In the genomic region with DNA sequence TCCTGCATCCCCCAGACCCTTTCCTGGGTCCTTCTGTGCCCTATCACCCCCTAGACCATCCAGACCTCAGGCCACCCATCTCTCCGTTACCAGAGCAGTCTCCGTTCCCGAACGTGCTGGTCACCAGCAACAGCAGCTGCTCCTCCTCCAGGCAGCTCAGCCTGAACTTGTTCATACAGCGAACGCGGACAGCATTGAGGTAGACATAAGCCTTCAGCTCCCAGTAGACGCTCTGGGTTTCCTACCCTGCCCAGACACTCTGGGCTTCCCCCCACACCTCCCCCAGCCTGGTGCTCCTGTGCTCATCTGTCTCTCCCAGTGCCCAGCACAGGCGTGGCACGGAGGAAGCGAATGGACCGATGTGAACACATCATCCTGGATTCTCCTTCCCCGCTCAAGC, we compare ENCODE assay signal across 22 cellular contexts.
"Had no signal": no experiment of that assay in that cellular context is flagged by ENCODE, and none has a peak within 500 bp of the region (broad histone marks: within the 10 kb centered on the region; RNA-seq: fewer than 3 reads in every experiment).

No MANE protein-coding gene starts in this region.

- H3K27me3 ChIP-seq: ascending aorta, heart right ventricle, ovary, right atrium auricular region, upper lobe of left lung had no signal

- DNase-seq: activated CD4-positive, alpha-beta T cell treated with anti-CD3 and anti-CD28 coated beads, Interleukin-2, amount 10 ng/mL, durations not matched to agents 7 days and 5 days; activated CD8-positive, alpha-beta T cell treated with anti-CD3 and anti-CD28 coated beads, Interleukin-2, amount 10 ng/mL, durations not matched to agents 7 days and 5 days; activated gamma-delta T cell; foreskin fibroblast; heart right ventricle; lower lobe of right lung; naive thymus-derived CD8-positive, alpha-beta T cell; ovary; psoas muscle; stimulated activated CD4-positive, alpha-beta T cell treated with anti-CD3 and anti-CD28 coated beads, Interleukin-12 subunit alpha, Interleukin-12 subunit beta, amount 100 ng/mL, for 4 hours; stimulated activated CD4-positive, alpha-beta T cell treated with anti-CD3 and anti-CD28 coated beads, Interleukin-4, amount 100 ng/mL, for 4 hours; stimulated activated naive CD8-positive, alpha-beta T cell treated with anti-CD3 and anti-CD28 coated beads, Interleukin-15, Interleukin-2, amounts not matched to agents 100 U/mL and 50 U/mL, for 24 hours; upper lobe of left lung had no signal

- H3K9me3 Mint-ChIP-seq: activated CD4-positive, alpha-beta T cell treated with anti-CD3 and anti-CD28 coated beads, Interleukin-2, amount 10 ng/mL, durations not matched to agents 7 days and 5 days; activated naive CD4-positive, alpha-beta T cell treated with anti-CD3 and anti-CD28 coated beads, Interleukin-2, amount 50 U/mL, for 24 hours; activated T-helper 1 cell treated with anti-CD3 and anti-CD28 coated beads, Interleukin-12 subunit alpha, Interleukin-12 subunit beta, Interleukin-2, Interleukin-4 antibody, amounts not matched to agents 30 ng/mL and 10 ng/mL and 1 ng/mL, durations not matched to agents 14 hours and 24 hours and 36 hours; central memory CD8-positive, alpha-beta T cell; naive thymus-derived CD8-positive, alpha-beta T cell had no signal

- H3K4me3 Mint-ChIP-seq: activated CD4-positive, alpha-beta T cell treated with anti-CD3 and anti-CD28 coated beads, Interleukin-2, amount 10 ng/mL, durations not matched to agents 7 days and 5 days; activated CD8-positive, alpha-beta T cell treated with anti-CD3 and anti-CD28 coated beads, Interleukin-2, amount 10 ng/mL, durations not matched to agents 7 days and 5 days; activated naive CD4-positive, alpha-beta T cell treated with anti-CD3 and anti-CD28 coated beads, Interleukin-2, amount 50 U/mL, for 24 hours; activated T-helper 1 cell treated with anti-CD3 and anti-CD28 coated beads, Interleukin-12 subunit alpha, Interleukin-12 subunit beta, Interleukin-2, Interleukin-4 antibody, amounts not matched to agents 30 ng/mL and 10 ng/mL and 1 ng/mL, durations not matched to agents 14 hours and 24 hours and 36 hours; central memory CD8-positive, alpha-beta T cell; naive thymus-derived CD8-positive, alpha-beta T cell had no signal

- ATAC-seq: activated CD4-positive, CD25-positive, alpha-beta regulatory T cell treated with anti-CD3 and anti-CD28 coated beads, Interleukin-2, amount 50 U/mL, for 24 hours; activated CD8-positive, alpha-beta T cell treated with anti-CD3 and anti-CD28 coated beads, Interleukin-2, amount 10 ng/mL, durations not matched to agents 7 days and 5 days; heart right ventricle; left lobe of liver; lower lobe of right lung; naive thymus-derived CD8-positive, alpha-beta T cell; psoas muscle; stimulated activated naive CD8-positive, alpha-beta T cell treated with anti-CD3 and anti-CD28 coated beads, Interleukin-15, Interleukin-2, amounts not matched to agents 100 U/mL and 50 U/mL, for 24 hours had no signal

- H3K36me3 Mint-ChIP-seq: activated naive CD4-positive, alpha-beta T cell treated with anti-CD3 and anti-CD28 coated beads, Interleukin-2, amount 50 U/mL, for 24 hours; naive thymus-derived CD8-positive, alpha-beta T cell had no signal

- H3K4me1 ChIP-seq: ascending aorta, heart right ventricle, lower lobe of right lung, psoas muscle, right atrium auricular region, upper lobe of left lung had no signal

- H3K27ac ChIP-seq: ascending aorta, coronary artery, heart right ventricle, lower lobe of right lung, neutrophil, ovary, psoas muscle, right atrium auricular region, upper lobe of left lung had no signal

- H3K9me3 ChIP-seq: ascending aorta, heart right ventricle, lower lobe of right lung, neutrophil, ovary, psoas muscle, right atrium auricular region, upper lobe of left lung had no signal

- H3K4me3 ChIP-seq: ascending aorta, coronary artery, heart right ventricle, lower lobe of right lung, ovary, psoas muscle, right atrium auricular region, upper lobe of left lung had no signal

- H3K27me3 Mint-ChIP-seq: activated naive CD4-positive, alpha-beta T cell treated with anti-CD3 and anti-CD28 coated beads, Interleukin-2, amount 50 U/mL, for 24 hours; central memory CD8-positive, alpha-beta T cell; naive thymus-derived CD8-positive, alpha-beta T cell had no signal

- H3K27ac Mint-ChIP-seq: activated CD4-positive, alpha-beta T cell treated with anti-CD3 and anti-CD28 coated beads, Interleukin-2, amount 10 ng/mL, durations not matched to agents 7 days and 5 days; activated CD8-positive, alpha-beta T cell treated with anti-CD3 and anti-CD28 coated beads, Interleukin-2, amount 10 ng/mL, durations not matched to agents 7 days and 5 days; activated naive CD4-positive, alpha-beta T cell treated with anti-CD3 and anti-CD28 coated beads, Interleukin-2, amount 50 U/mL, for 24 hours; activated T-helper 1 cell treated with anti-CD3 and anti-CD28 coated beads, Interleukin-12 subunit alpha, Interleukin-12 subunit beta, Interleukin-2, Interleukin-4 antibody, amounts not matched to agents 30 ng/mL and 10 ng/mL and 1 ng/mL, durations not matched to agents 14 hours and 24 hours and 36 hours; naive thymus-derived CD8-positive, alpha-beta T cell had no signal

- H3K36me3 ChIP-seq: ascending aorta, heart right ventricle, lower lobe of right lung, neutrophil, ovary, right atrium auricular region, upper lobe of left lung had no signal

- H3K4me1 Mint-ChIP-seq: activated CD4-positive, alpha-beta T cell treated with anti-CD3 and anti-CD28 coated beads, Interleukin-2, amount 10 ng/mL, durations not matched to agents 7 days and 5 days; activated naive CD4-positive, alpha-beta T cell treated with anti-CD3 and anti-CD28 coated beads, Interleukin-2, amount 50 U/mL, for 24 hours; central memory CD8-positive, alpha-beta T cell; naive thymus-derived CD8-positive, alpha-beta T cell had no signal
